8 cellular contexts compared by ENCODE assay signal in genomic region chr9:136686534-136686793, GRCh38. TPM values are rescaled to one million over a fixed set of nuclear protein-coding genes. Genes with fewer than 3 reads are reported as not detected.
DNase-seq lines count a peak whose midpoint lies in the region; ATAC-seq, FAIRE-seq and TF ChIP-seq lines count a peak whose summit lies in the region.

No MANE protein-coding gene starts in this region.

- peak overlapping the region; percentile 85 for H3K4me3 Mint-ChIP-seq in T-helper 2 cell treated with Interferon-gamma antibody and Interleukin-4, amounts not matched to agents 5 μg/mL and 100 μg/mL, for 36 hours
- H3K4me3 Mint-ChIP-seq in activated T-helper 2 cell treated with anti-CD3 and anti-CD28 coated beads, Interferon-gamma antibody, Interleukin-2, Interleukin-4, amounts not matched to agents 10 μg/mL and 5 μg/mL and 100 μg/mL, durations not matched to agents 14 hours and 24 hours and 36 hours (ENCODE audit: low read depth) = peak overlapping the region; percentile 80

- no peaks in the 10 kb centered on the region for H3K36me3 Mint-ChIP-seq in T-helper 2 cell treated with Interferon-gamma antibody and Interleukin-4, amounts not matched to agents 5 μg/mL and 100 μg/mL, for 36 hours (ENCODE audit: low read depth)
- no peaks in the 10 kb centered on the region for H3K36me3 Mint-ChIP-seq in activated T-helper 2 cell treated with anti-CD3 and anti-CD28 coated beads, Interferon-gamma antibody, Interleukin-2, Interleukin-4, amounts not matched to agents 10 μg/mL and 5 μg/mL and 100 μg/mL, durations not matched to agents 14 hours and 24 hours and 36 hours (ENCODE audit: low read depth)

- no peak for FAIRE-seq in keratinocyte (lab: Jason Lieb, UNC)

- no peaks in the 10 kb centered on the region for H3K27me3 Mint-ChIP-seq in T-helper 2 cell treated with Interferon-gamma antibody and Interleukin-4, amounts not matched to agents 5 μg/mL and 100 μg/mL, for 36 hours (ENCODE audit: low read depth)
- no peaks in the 10 kb centered on the region for H3K27me3 Mint-ChIP-seq in activated T-helper 2 cell treated with anti-CD3 and anti-CD28 coated beads, Interferon-gamma antibody, Interleukin-2, Interleukin-4, amounts not matched to agents 10 μg/mL and 5 μg/mL and 100 μg/mL, durations not matched to agents 14 hours and 24 hours and 36 hours (ENCODE audit: low read depth)

- DNase-seq in T-helper 2 cell treated with Interferon-gamma antibody and Interleukin-4, amounts not matched to agents 5 μg/mL and 100 μg/mL, for 36 hours (ENCODE audit: low spot score) = no peak
- no peak for DNase-seq in T-helper 2 cell
- no peak for DNase-seq in activated T-helper 2 cell treated with anti-CD3 and anti-CD28 coated beads, Interferon-gamma antibody, Interleukin-2, Interleukin-4, amounts not matched to agents 10 μg/mL and 5 μg/mL and 100 μg/mL, durations not matched to agents 14 hours and 24 hours and 36 hours (ENCODE audit: low spot score)
- DNase-seq in keratinocyte (ENCODE audit: low read depth, low spot score) = no peak
- no peak for DNase-seq in thoracic aorta (ENCODE audit: low spot score)
- no peak for DNase-seq in activated gamma-delta T cell (lab: John Stamatoyannopoulos, UW)
- no peak for DNase-seq in Kasumi-1 (lab: John Stamatoyannopoulos, UW)

- ATAC-seq in thoracic aorta (ENCODE audit: insufficient number of reproducible peaks, low FRiP score, low read depth) (no peak), HG02938 (IDR thresholded peaks at IDR 0.05; ENCODE audit: unreplicated experiment) (no peak)

- H3K27me3 ChIP-seq in keratinocyte (ENCODE audit: control insufficient read depth, extremely low read depth, insufficient read depth, low read length) (no peaks in the 10 kb centered on the region), thoracic aorta (replicated peaks; ENCODE audit: insufficient read depth) (no peaks in the 10 kb centered on the region)

- H3K9me3 ChIP-seq in keratinocyte (ENCODE audit: control insufficient read depth, low read depth, low read length) (no peaks in the 10 kb centered on the region), thoracic aorta (no peaks in the 10 kb centered on the region)

- no peaks in the 10 kb centered on the region for H3K9me1 ChIP-seq in keratinocyte (ENCODE audit: control insufficient read depth, extremely low read depth, insufficient read depth, low read length)

- H3K9me3 Mint-ChIP-seq in T-helper 2 cell treated with Interferon-gamma antibody and Interleukin-4, amounts not matched to agents 5 μg/mL and 100 μg/mL, for 36 hours = no peaks in the 10 kb centered on the region
- no peaks in the 10 kb centered on the region for H3K9me3 Mint-ChIP-seq in activated T-helper 2 cell treated with anti-CD3 and anti-CD28 coated beads, Interferon-gamma antibody, Interleukin-2, Interleukin-4, amounts not matched to agents 10 μg/mL and 5 μg/mL and 100 μg/mL, durations not matched to agents 14 hours and 24 hours and 36 hours

- peak overlapping the region; percentile 71 for H3K9ac ChIP-seq in keratinocyte (ENCODE audit: control insufficient read depth, extremely low read depth, insufficient read depth, low read length)

- H3K4me2 ChIP-seq in keratinocyte (ENCODE audit: control insufficient read depth, extremely low read depth, insufficient read depth, low read depth, low read length) = peak overlapping the region; percentile 74

- TF ChIP-seq CTCF in keratinocyte (optimal IDR thresholded peaks at IDR 0.05 in 1 of 3, IDR thresholded peaks at IDR 0.05 in 1 of 3, conservative IDR thresholded peaks at IDR 0.05 in 1 of 3; ENCODE audit: extremely low read depth in 1 of 3, insufficient read depth in 2 of 3, low read length in 3 of 3) = no peak
- TF ChIP-seq CTCF in thoracic aorta (IDR thresholded peaks at IDR 0.05) = no peak

- peaks cover 2% of the 10 kb centered on the region for H4K20me1 ChIP-seq in keratinocyte (ENCODE audit: control insufficient read depth, extremely low read depth, insufficient read depth, low read length)

- H3K4me3 ChIP-seq in keratinocyte (ENCODE audit: control insufficient read depth in 2 of 3, extremely low read depth in 1 of 3, insufficient read depth in 2 of 3, low read depth in 1 of 3, low read length in 3 of 3) (peak overlapping the region; percentile 58 to 86 (median 80)), thoracic aorta (peak overlapping the region; percentile 84)

- H3K27ac ChIP-seq in keratinocyte (ENCODE audit: control insufficient read depth, insufficient read depth, low read length) (no peak overlapping the region), thoracic aorta (peak overlapping the region; percentile 38 to 80)

- peaks cover 6% of the 10 kb centered on the region for H3K4me1 Mint-ChIP-seq in T-helper 2 cell treated with Interferon-gamma antibody and Interleukin-4, amounts not matched to agents 5 μg/mL and 100 μg/mL, for 36 hours (ENCODE audit: low read depth)
- peaks cover 2% of the 10 kb centered on the region for H3K4me1 Mint-ChIP-seq in activated T-helper 2 cell treated with anti-CD3 and anti-CD28 coated beads, Interferon-gamma antibody, Interleukin-2, Interleukin-4, amounts not matched to agents 10 μg/mL and 5 μg/mL and 100 μg/mL, durations not matched to agents 14 hours and 24 hours and 36 hours (ENCODE audit: low read depth)

- intact Hi-C loops in activated T-helper 2 cell treated with anti-CD3 and anti-CD28 coated beads, Interferon-gamma antibody, Interleukin-2, Interleukin-4, amounts not matched to agents 10 μg/mL and 5 μg/mL and 100 μg/mL, durations not matched to agents 14 hours and 24 hours and 36 hours (cut with micrococcal nuclease) = no loop called here

- H3K27ac Mint-ChIP-seq in T-helper 2 cell treated with Interferon-gamma antibody and Interleukin-4, amounts not matched to agents 5 μg/mL and 100 μg/mL, for 36 hours = no peak overlapping the region
- H3K27ac Mint-ChIP-seq in activated T-helper 2 cell treated with anti-CD3 and anti-CD28 coated beads, Interferon-gamma antibody, Interleukin-2, Interleukin-4, amounts not matched to agents 10 μg/mL and 5 μg/mL and 100 μg/mL, durations not matched to agents 14 hours and 24 hours and 36 hours = peak overlapping the region; percentile 38

- peaks cover 0 to 3% of the 10 kb centered on the region in 2 experiments for H3K36me3 ChIP-seq in keratinocyte (ENCODE audit: control insufficient read depth in 2 of 2, extremely low read depth in 1 of 2, insufficient read depth in 2 of 2, low read length in 2 of 2)
- H3K36me3 ChIP-seq in thoracic aorta = no peaks in the 10 kb centered on the region

- H3K4me1 ChIP-seq in keratinocyte (ENCODE audit: control insufficient read depth, extremely low read depth, insufficient read depth, low read length) = peaks cover 12% of the 10 kb centered on the region
- peaks cover 15 to 27% of the 10 kb centered on the region in 2 donors for H3K4me1 ChIP-seq in thoracic aorta (ENCODE audit: control insufficient read depth in 1 of 2, low read depth in 2 of 2)

- no peak overlapping the region for H2AFZ ChIP-seq in keratinocyte (ENCODE audit: control insufficient read depth, low read length)

- dilution Hi-C loops in keratinocyte (cut with MboI; ENCODE audit: extremely low pct_ligation_motif_present, low sequenced_read_pairs) = no loop called here

- H3K79me2 ChIP-seq in keratinocyte (ENCODE audit: control insufficient read depth, insufficient read depth, low read length) = peaks cover 15% of the 10 kb centered on the region

RNA-seq across cellular contexts. Expression of gene AGPAT2, which starts 0.8 kb away (rescaled TPM):
- 38.3 and 40.5 TPM in 2 replicates for total RNA-seq in activated T-helper 2 cell treated with anti-CD3 and anti-CD28 coated beads, Interferon-gamma antibody, Interleukin-2, Interleukin-4, amounts not matched to agents 10 μg/mL and 5 μg/mL and 100 μg/mL, durations not matched to agents 14 hours and 24 hours and 36 hours
- 26.5 to 35.5 TPM (median 34.7 TPM) in 3 replicates for polyA plus RNA-seq in keratinocyte
- 3.0 TPM for polyA plus RNA-seq in keratinocyte (2011; ENCODE audit: low read depth)
- polyA plus RNA-seq in keratinocyte (2011; cell fraction: cytosol; rRNA removed) = 32.9 and 44.3 TPM in 2 replicates
- 32.8 and 43.6 TPM in 2 replicates for polyA plus RNA-seq in keratinocyte (2011; cell fraction: nucleus; rRNA removed)
- polyA plus RNA-seq in keratinocyte (2012; ENCODE audit: low replicate concordance) = 20.3 and 38.1 TPM in 2 replicates
- polyA minus RNA-seq in keratinocyte = 22.2 to 51.8 TPM (median 23.8 TPM) in 3 replicates
- 60.4 TPM for polyA minus RNA-seq in keratinocyte (2011; cell fraction: cytosol; rRNA and poly(A)+ RNA removed)
- polyA minus RNA-seq in keratinocyte (2011; cell fraction: nucleus; rRNA and poly(A)+ RNA removed) = 17.6 and 20.6 TPM in 2 replicates
- 10 to 100 TPM; 50.2 to 66.8 TPM for total RNA-seq in thoracic aorta

RNA-seq across cellular contexts. Expression of gene EGFL7, which starts 23.7 kb away (rescaled TPM):
- 2.6 and 2.8 TPM in 2 replicates for total RNA-seq in activated T-helper 2 cell treated with anti-CD3 and anti-CD28 coated beads, Interferon-gamma antibody, Interleukin-2, Interleukin-4, amounts not matched to agents 10 μg/mL and 5 μg/mL and 100 μg/mL, durations not matched to agents 14 hours and 24 hours and 36 hours
- 4.2 to 10.5 TPM (median 6.2 TPM) in 3 replicates for polyA plus RNA-seq in keratinocyte
- 1.0 TPM for polyA plus RNA-seq in keratinocyte (2011; ENCODE audit: low read depth)
- polyA plus RNA-seq in keratinocyte (2011; cell fraction: cytosol; rRNA removed) = 3.9 and 15.7 TPM in 2 replicates
- polyA plus RNA-seq in keratinocyte (2011; cell fraction: nucleus; rRNA removed) = 7.2 and 12.3 TPM in 2 replicates
- polyA plus RNA-seq in keratinocyte (2012; ENCODE audit: low replicate concordance) = 2.4 and 10.1 TPM in 2 replicates
- polyA minus RNA-seq in keratinocyte = 1.3 to 4.1 TPM (median 2.7 TPM) in 3 replicates
- polyA minus RNA-seq in keratinocyte (2011; cell fraction: cytosol; rRNA and poly(A)+ RNA removed) = 16.3 TPM
- 4.7 and 7.5 TPM in 2 replicates for polyA minus RNA-seq in keratinocyte (2011; cell fraction: nucleus; rRNA and poly(A)+ RNA removed)
- 10 to 100 TPM; 42.0 to 56.5 TPM for total RNA-seq in thoracic aorta

RNA-seq across cellular contexts. Expression of gene DIPK1B, which starts 25.9 kb away (rescaled TPM):
- 3.1 and 3.4 TPM in 2 replicates for total RNA-seq in activated T-helper 2 cell treated with anti-CD3 and anti-CD28 coated beads, Interferon-gamma antibody, Interleukin-2, Interleukin-4, amounts not matched to agents 10 μg/mL and 5 μg/mL and 100 μg/mL, durations not matched to agents 14 hours and 24 hours and 36 hours
- 0.03 to 0.26 TPM in 2 of 3 replicates, not detected in the other for polyA plus RNA-seq in keratinocyte
- not detected for polyA plus RNA-seq in keratinocyte (2011; ENCODE audit: low read depth)
- 0.05 and 0.17 TPM in 2 replicates for polyA plus RNA-seq in keratinocyte (2011; cell fraction: cytosol; rRNA removed)
- polyA plus RNA-seq in keratinocyte (2011; cell fraction: nucleus; rRNA removed) = 0.10 and 0.16 TPM in 2 replicates
- 0.21 and 0.24 TPM in 2 replicates for polyA plus RNA-seq in keratinocyte (2012; ENCODE audit: low replicate concordance)
- polyA minus RNA-seq in keratinocyte = 0.13 to 0.20 TPM in 2 of 3 replicates, not detected in the other
- not detected for polyA minus RNA-seq in keratinocyte (2011; cell fraction: cytosol; rRNA and poly(A)+ RNA removed)
- polyA minus RNA-seq in keratinocyte (2011; cell fraction: nucleus; rRNA and poly(A)+ RNA removed) = 0.21 TPM in 1 of 2 replicates, not detected in the other
- 1 to 10 TPM; 4.8 to 6.9 TPM for total RNA-seq in thoracic aorta

RNA-seq across cellular contexts. Expression of gene LCN10, which starts 56.3 kb away (rescaled TPM):
- total RNA-seq in activated T-helper 2 cell treated with anti-CD3 and anti-CD28 coated beads, Interferon-gamma antibody, Interleukin-2, Interleukin-4, amounts not matched to agents 10 μg/mL and 5 μg/mL and 100 μg/mL, durations not matched to agents 14 hours and 24 hours and 36 hours = 1.2 and 1.7 TPM in 2 replicates
- not detected in 3 replicates for polyA plus RNA-seq in keratinocyte
- polyA plus RNA-seq in keratinocyte (2011; ENCODE audit: low read depth) = not detected
- not detected in 2 replicates for polyA plus RNA-seq in keratinocyte (2011; cell fraction: cytosol; rRNA removed)
- not detected in 2 replicates for polyA plus RNA-seq in keratinocyte (2011; cell fraction: nucleus; rRNA removed)
- not detected in 2 replicates for polyA plus RNA-seq in keratinocyte (2012; ENCODE audit: low replicate concordance)
- polyA minus RNA-seq in keratinocyte = not detected in 3 replicates
- polyA minus RNA-seq in keratinocyte (2011; cell fraction: cytosol; rRNA and poly(A)+ RNA removed) = not detected
- polyA minus RNA-seq in keratinocyte (2011; cell fraction: nucleus; rRNA and poly(A)+ RNA removed) = not detected in 2 replicates
- 1 to 10 TPM; 3.1 to 9.4 TPM for total RNA-seq in thoracic aorta

Comparison
In these comparisons a context has a peak if more than half of its experiments do, and no peak if none do; other contexts are left out.
1. RNA of gene EGFL7, which starts 23.7 kb away (total RNA-seq): 42.0 to 56.5 TPM in thoracic aorta; 2.6 to 2.8 TPM in activated T-helper 2 cell treated with anti-CD3 and anti-CD28 coated beads, Interferon-gamma antibody, Interleukin-2, Interleukin-4, amounts not matched to agents 10 μg/mL and 5 μg/mL and 100 μg/mL, durations not matched to agents 14 hours and 24 hours and 36 hours; every median in the first group is over 10 times any median in the second.